ENCODE assay signal across 2 cellular contexts in genomic region chr6:157218371-157219198, GRCh38.
TF ChIP-seq lines count a peak whose summit lies in the region.

No MANE protein-coding gene starts in this region.

TF ChIP-seq in Ishikawa, 13 proteins besides CTCF, POLR2A, EP300 and RAD21 (continued from another document):
- TF ChIP-seq, protein P1, sequence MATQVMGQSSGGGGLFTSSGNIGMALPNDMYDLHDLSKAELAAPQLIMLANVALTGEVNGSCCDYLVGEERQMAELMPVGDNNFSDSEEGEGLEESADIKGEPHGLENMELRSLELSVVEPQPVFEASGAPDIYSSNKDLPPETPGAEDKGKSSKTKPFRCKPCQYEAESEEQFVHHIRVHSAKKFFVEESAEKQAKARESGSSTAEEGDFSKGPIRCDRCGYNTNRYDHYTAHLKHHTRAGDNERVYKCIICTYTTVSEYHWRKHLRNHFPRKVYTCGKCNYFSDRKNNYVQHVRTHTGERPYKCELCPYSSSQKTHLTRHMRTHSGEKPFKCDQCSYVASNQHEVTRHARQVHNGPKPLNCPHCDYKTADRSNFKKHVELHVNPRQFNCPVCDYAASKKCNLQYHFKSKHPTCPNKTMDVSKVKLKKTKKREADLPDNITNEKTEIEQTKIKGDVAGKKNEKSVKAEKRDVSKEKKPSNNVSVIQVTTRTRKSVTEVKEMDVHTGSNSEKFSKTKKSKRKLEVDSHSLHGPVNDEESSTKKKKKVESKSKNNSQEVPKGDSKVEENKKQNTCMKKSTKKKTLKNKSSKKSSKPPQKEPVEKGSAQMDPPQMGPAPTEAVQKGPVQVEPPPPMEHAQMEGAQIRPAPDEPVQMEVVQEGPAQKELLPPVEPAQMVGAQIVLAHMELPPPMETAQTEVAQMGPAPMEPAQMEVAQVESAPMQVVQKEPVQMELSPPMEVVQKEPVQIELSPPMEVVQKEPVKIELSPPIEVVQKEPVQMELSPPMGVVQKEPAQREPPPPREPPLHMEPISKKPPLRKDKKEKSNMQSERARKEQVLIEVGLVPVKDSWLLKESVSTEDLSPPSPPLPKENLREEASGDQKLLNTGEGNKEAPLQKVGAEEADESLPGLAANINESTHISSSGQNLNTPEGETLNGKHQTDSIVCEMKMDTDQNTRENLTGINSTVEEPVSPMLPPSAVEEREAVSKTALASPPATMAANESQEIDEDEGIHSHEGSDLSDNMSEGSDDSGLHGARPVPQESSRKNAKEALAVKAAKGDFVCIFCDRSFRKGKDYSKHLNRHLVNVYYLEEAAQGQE (IDR thresholded peaks at IDR 0.05; ENCODE audit: low read depth): peak; percentile 21; the same call in 1 of the 2 replicates

TF ChIP-seq in H1, 55 proteins besides CTCF, POLR2A, EP300 and RAD21:
- TF ChIP-seq CHD7 (IDR thresholded peaks at IDR 0.05; ENCODE audit: insufficient replicate concordance, low read length) (no peak), CEBPB (IDR thresholded peaks at IDR 0.05; ENCODE audit: low read depth, low read length) (no peak), JUND (IDR thresholded peaks at IDR 0.05; ENCODE audit: low read length) (no peak), RNF2 (IDR thresholded peaks at IDR 0.05; ENCODE audit: borderline replicate concordance, low read depth, low read length, missing control alignments, poor library complexity, severe bottlenecking) (no peak), GTF2F1 (IDR thresholded peaks at IDR 0.05; ENCODE audit: borderline replicate concordance, low read depth, low read length) (no peak), SRF (IDR thresholded peaks at IDR 0.05; ENCODE audit: low read depth, low read length) (no peak), CBX5 (IDR thresholded peaks at IDR 0.05; ENCODE audit: low read depth, low read length) (no peak), JUN (IDR thresholded peaks at IDR 0.05; ENCODE audit: low read depth, low read length) (no peak)
- TF ChIP-seq, protein P2, sequence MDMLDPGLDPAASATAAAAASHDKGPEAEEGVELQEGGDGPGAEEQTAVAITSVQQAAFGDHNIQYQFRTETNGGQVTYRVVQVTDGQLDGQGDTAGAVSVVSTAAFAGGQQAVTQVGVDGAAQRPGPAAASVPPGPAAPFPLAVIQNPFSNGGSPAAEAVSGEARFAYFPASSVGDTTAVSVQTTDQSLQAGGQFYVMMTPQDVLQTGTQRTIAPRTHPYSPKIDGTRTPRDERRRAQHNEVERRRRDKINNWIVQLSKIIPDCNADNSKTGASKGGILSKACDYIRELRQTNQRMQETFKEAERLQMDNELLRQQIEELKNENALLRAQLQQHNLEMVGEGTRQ (IDR thresholded peaks at IDR 0.05; ENCODE audit: low read length): no peak
